Comparison of ENCODE assay signal across 12 cellular contexts in genomic region chr4:1021386-1022050, GRCh38. TPM values are rescaled to one million over a fixed set of nuclear protein-coding genes. Genes with fewer than 3 reads are reported as not detected.
DNase-seq lines count a peak whose midpoint lies in the region; ATAC-seq, FAIRE-seq and TF ChIP-seq lines count a peak whose summit lies in the region.
"Had no signal": no experiment of that assay in that cellular context is flagged by ENCODE, and none has a peak within 500 bp of the region (broad histone marks: within the 10 kb centered on the region; RNA-seq: fewer than 3 reads in every experiment).

No MANE protein-coding gene starts in this region.

- no peak for TF ChIP-seq POLR2A in GM12892 (IDR thresholded peaks at IDR 0.05; ENCODE audit: low read depth, low read length)
- no peak for TF ChIP-seq POLR2A in Peyer's patch (IDR thresholded peaks at IDR 0.05)

- FAIRE-seq in GM12892 (lab: Jason Lieb, UNC), result no peak

- peaks cover 0 to 10% (median 0%) of the 10 kb centered on the region in 3 donors for H3K36me3 ChIP-seq in Peyer's patch

- no peaks in the 10 kb centered on the region for H3K27me3 ChIP-seq in Peyer's patch
- H3K27me3 ChIP-seq: left lung had no signal

- H3K27ac ChIP-seq in Peyer's patch, result peak overlapping the region in 1 of 4 donors; percentile 67
- H3K27ac ChIP-seq in caudate nucleus (ENCODE audit: low read depth, low read length), result no peak overlapping the region
- H3K27ac ChIP-seq: left lung had no signal

- no peak for TF ChIP-seq CTCF in Peyer's patch (IDR thresholded peaks at IDR 0.05)

- H3K4me3 ChIP-seq in Peyer's patch, result peak overlapping the region in 1 of 4 donors; percentile 15
- H3K4me3 ChIP-seq: left lung had no signal

- peaks cover 0 to 15% (median 10%) of the 10 kb centered on the region in 4 donors for H3K4me1 ChIP-seq in Peyer's patch
- H3K4me1 ChIP-seq: left lung had no signal

- DNase-seq in GM12892 (ENCODE audit: insufficient read length) (peak; percentile 74), Peyer's patch (peak in 2 of 3 donors; percentile 71 to 80), caudate nucleus (lab: John Stamatoyannopoulos, UW) (no peak), DMS79 (lab: John Stamatoyannopoulos, UW) (no peak), NCI-H1105 (lab: John Stamatoyannopoulos, UW) (no peak)
- DNase-seq: activated T-cell treated with anti-CD3 and anti-CD28 coated beads, Interleukin-2, amount 50 U/mL, for 4 hours; left lung; NCI-H1436; posterior cingulate gyrus had no signal

- no peaks in the 10 kb centered on the region for H3K9me3 ChIP-seq in Peyer's patch
- H3K9me3 ChIP-seq: left lung had no signal

- ATAC-seq in GM19463 (IDR thresholded peaks at IDR 0.05; ENCODE audit: unreplicated experiment), result peak; percentile 87
- ATAC-seq in HG02970 (IDR thresholded peaks at IDR 0.05; ENCODE audit: low FRiP score, unreplicated experiment), result peak; percentile 54
- no peak for ATAC-seq in SK-N-SH treated with all-trans-retinoic acid at 6 μM for 48 hours
- ATAC-seq: activated T-cell treated with anti-CD3 and anti-CD28 coated beads, Interleukin-2, amount 50 U/mL, for 4 hours; left lung had no signal

TF ChIP-seq in SK-N-SH treated with all-trans-retinoic acid at 6 μM for 48 hours, 23 proteins besides CTCF, POLR2A, EP300 and RAD21:
- TF ChIP-seq ZNF8 (CRISPR knock-in tag; IDR thresholded peaks at IDR 0.05) (no peak), ZFP30 (CRISPR knock-in tag; IDR thresholded peaks at IDR 0.05) (no peak), ZC3H10 (CRISPR knock-in tag; IDR thresholded peaks at IDR 0.05) (no peak), OSR1 (CRISPR knock-in tag; IDR thresholded peaks at IDR 0.05) (no peak), GLIS3 (CRISPR knock-in tag; IDR thresholded peaks at IDR 0.05) (no peak), PATZ1 (CRISPR knock-in tag; IDR thresholded peaks at IDR 0.05; ENCODE audit: borderline replicate concordance) (no peak), RARB (CRISPR knock-in tag; IDR thresholded peaks at IDR 0.05) (no peak), ARNTL (CRISPR knock-in tag; IDR thresholded peaks at IDR 0.05; ENCODE audit: borderline replicate concordance, low read depth) (no peak), SNAI2 (CRISPR knock-in tag; IDR thresholded peaks at IDR 0.05) (no peak), ZNF70 (CRISPR knock-in tag; IDR thresholded peaks at IDR 0.05) (no peak), CSDC2 (CRISPR knock-in tag; IDR thresholded peaks at IDR 0.05) (no peak), TOX (CRISPR knock-in tag; IDR thresholded peaks at IDR 0.05; ENCODE audit: borderline replicate concordance) (no peak), TSHZ2 (CRISPR knock-in tag; IDR thresholded peaks at IDR 0.05) (no peak), CREB5 (CRISPR knock-in tag; IDR thresholded peaks at IDR 0.05; ENCODE audit: low read depth) (no peak), ZNF565 (CRISPR knock-in tag; conservative IDR thresholded peaks at IDR 0.05; ENCODE audit: low read depth) (no peak), BACH2 (CRISPR knock-in tag; IDR thresholded peaks at IDR 0.05; ENCODE audit: borderline replicate concordance) (no peak), ESRRG (CRISPR knock-in tag; IDR thresholded peaks at IDR 0.05) (no peak)
TF ChIP-seq in SK-N-SH treated with all-trans-retinoic acid at 6 μM for 48 hours: peak in this region for 0.

RNA-seq across cellular contexts. Expression of gene FGFRL1, which starts 10.1 kb away (rescaled TPM):
- 0.89 TPM for polyA plus RNA-seq in GM12892 (2012; ENCODE audit: missing spikeins)
- 10 to 100 TPM; 10.3 to 29.7 (median 26.8) TPM for total RNA-seq in Peyer's patch

RNA-seq across cellular contexts. Expression of gene SLC26A1, which starts 28.3 kb away (rescaled TPM):
- polyA plus RNA-seq in GM12892 (2012; ENCODE audit: missing spikeins), result 0.36 TPM
- total RNA-seq in Peyer's patch, result 10 to 100 TPM in 3 of 4 donors, under 1 TPM in 1; 0.83 to 35.7 (median 24.3) TPM

RNA-seq across cellular contexts. Expression of gene IDUA, which starts 34.7 kb away (rescaled TPM):
- 1.4 TPM for polyA plus RNA-seq in GM12892 (2012; ENCODE audit: missing spikeins)
- total RNA-seq in Peyer's patch, result 100 to 1,000 TPM in 1 of 4 donors, 10 to 100 TPM in 3; 40.4 to 114 (median 71.4) TPM

RNA-seq across cellular contexts. Expression of gene DGKQ, which starts 48.1 kb away (rescaled TPM):
- polyA plus RNA-seq in GM12892 (2012; ENCODE audit: missing spikeins), result 1.3 TPM
- total RNA-seq in Peyer's patch, result 100 to 1,000 TPM in 2 of 4 donors, 10 to 100 TPM in 2; 32.2 to 119 (median 101) TPM

Comparison
In these comparisons a context has a peak if more than half of its experiments do, and no peak if none do; other contexts are left out.
1. DNase-seq: peak in GM12892 (single experiment) and Peyer's patch (2 of 3); none in caudate nucleus (0 of 61), DMS79 (single experiment) and NCI-H1105 (single experiment).